In the genomic region with DNA sequence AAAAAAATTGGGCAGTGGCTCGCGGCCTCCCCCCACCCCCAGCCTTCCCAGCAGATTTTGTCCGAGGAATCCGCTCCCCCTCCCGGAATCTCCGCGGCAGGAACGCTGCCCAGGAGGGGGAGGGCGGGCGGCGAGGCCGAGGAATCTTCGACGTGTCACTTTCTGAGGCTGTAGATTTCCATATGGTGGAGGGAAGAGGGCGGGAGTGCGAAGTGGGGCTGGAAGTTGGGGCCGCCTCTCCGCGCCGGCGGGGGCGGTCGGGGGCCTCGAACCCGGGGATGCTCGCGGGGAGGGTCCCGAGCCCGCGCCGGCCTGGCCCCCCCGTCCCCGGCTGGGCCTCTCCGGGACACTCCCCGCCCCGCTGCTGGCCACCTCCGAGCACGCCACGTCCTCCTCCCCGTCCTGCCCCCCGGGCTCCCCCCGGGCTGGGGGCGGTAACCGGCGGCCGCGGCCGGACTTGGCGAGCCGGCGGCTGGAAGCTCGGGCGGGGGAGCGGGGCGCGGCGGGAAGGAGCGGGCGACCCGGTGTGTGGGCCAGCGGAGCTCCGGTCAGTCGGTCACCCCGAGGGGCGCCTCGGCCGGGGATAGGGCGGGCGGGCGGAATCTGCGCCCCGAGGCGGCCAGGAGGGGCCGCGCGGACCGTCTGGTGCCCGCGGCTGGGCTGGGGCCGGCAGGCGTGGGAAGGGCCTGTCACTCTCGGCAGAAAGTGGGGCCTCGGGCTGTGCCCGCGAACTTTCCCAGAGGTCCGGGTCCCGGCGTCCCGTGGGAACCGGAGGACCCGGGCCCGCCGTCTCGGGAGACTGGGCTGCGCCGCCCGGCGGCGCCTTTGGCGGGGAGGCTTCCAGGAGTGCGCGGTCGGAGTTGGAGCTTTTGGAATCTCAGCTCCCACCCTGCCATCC, we compare ENCODE assay signal across 8 cellular contexts. TPM values are rescaled to one million over a fixed set of nuclear protein-coding genes. Genes with fewer than 3 reads are reported as not detected.
A peak's percentile ranks its signal among the peaks of the same experiment; 100 is the strongest.
DNase-seq lines count a peak whose midpoint lies in the region; ATAC-seq and TF ChIP-seq lines count a peak whose summit lies in the region.

No MANE protein-coding gene starts in this region.

- POLR2A ChIA-PET in RWPE1 (lab: Yijun Ruan, JAX; ENCODE audit: low non-redundant PET), result interaction anchor here (0.6 kb wide), 1 partner anchor 62 kb away, joined by 3 read pairs; no protein-coding TSS in a partner anchor

- ATAC-seq in GM19324 (IDR thresholded peaks at IDR 0.05; ENCODE audit: low FRiP score, unreplicated experiment), result peak; percentile 31
- no peak for ATAC-seq in HG03378 (IDR thresholded peaks at IDR 0.05; ENCODE audit: unreplicated experiment)

- H3K27ac ChIP-seq in RWPE1 (peak overlapping the region; percentile 97), cardiac muscle cell (peak overlapping the region; percentile 95), ovary (peak overlapping the region; percentile 97)

- H3K4me1 ChIP-seq in cardiac muscle cell (ENCODE audit: low read depth) (peaks cover 45% of the 10 kb centered on the region), ovary (ENCODE audit: insufficient read depth) (peaks cover 9% of the 10 kb centered on the region)

- TF ChIP-seq POLR2A in ovary (IDR thresholded peaks at IDR 0.05), result peak; percentile 65

- TF ChIP-seq EP300 in ovary (IDR thresholded peaks at IDR 0.05), result no peak

- 0 to 1% (median 1%) methylated on average over 42 to 103 of the region's 103 CpGs for WGBS in ovary, 3 donors

- peak overlapping the region; percentile 88 for H3K4me3 ChIP-seq in cardiac muscle cell
- H3K4me3 ChIP-seq in ovary, result peak overlapping the region; percentile 91

- H3K9me3 ChIP-seq in cardiac muscle cell (ENCODE audit: low read depth), result no peaks in the 10 kb centered on the region
- H3K9me3 ChIP-seq in ovary, result no peaks in the 10 kb centered on the region

- TF ChIP-seq CTCF in RWPE1 (conservative IDR thresholded peaks at IDR 0.05; ENCODE audit: low read depth) (0 out of 2 replicates have a peak, but pooled peaks have one; percentile 8), cardiac muscle cell (IDR thresholded peaks at IDR 0.05; ENCODE audit: low read depth, low read length) (peak; percentile 38), ovary (IDR thresholded peaks at IDR 0.05) (no peak)

- H3K27me3 ChIP-seq in cardiac muscle cell (no peaks in the 10 kb centered on the region), ovary (no peaks in the 10 kb centered on the region)

- intact Hi-C loops in ovary (cut with DNase I), result loop anchor here in 3 of 4 donors (5.0 to 10.0 kb wide), 6 partner anchors 84 to 292 kb away; no protein-coding TSS in a partner anchor

- peak in 12 of 14 donors; percentile 12 to 82 (median 59) for DNase-seq in C1 segment of cervical spinal cord (lab: John Stamatoyannopoulos, UW)
- peak; percentile 78 for DNase-seq in HT-29 (ENCODE audit: low spot score)
- DNase-seq in RWPE1 (ENCODE audit: low spot score), result peak; percentile 76
- peak; percentile 80 for DNase-seq in amniotic epithelial cell (ENCODE audit: low read depth)
- DNase-seq in cardiac muscle cell (ENCODE audit: low read depth in 1 of 2, low spot score in 1 of 2), result peak; percentile 77 to 95
- DNase-seq in ovary, result peak; percentile 82 to 89 (median 88)

- no peaks in the 10 kb centered on the region for H3K36me3 ChIP-seq in cardiac muscle cell
- no peaks in the 10 kb centered on the region for H3K36me3 ChIP-seq in ovary

- CTCF ChIA-PET in RWPE1 (lab: Yijun Ruan, JAX), result interaction anchor here (0.6 to 0.7 kb wide), 3 partner anchors 11 to 276 kb away, joined by 3 read pairs; no protein-coding TSS in a partner anchor

RNA-seq across cellular contexts. Expression of a gene that starts 0.9 kb away (rescaled TPM):
- total RNA-seq in HT-29 (2014; rRNA removed; shearing (Covaris generic)), result 46.7 and 47.9 TPM in 2 replicates
- total RNA-seq in cardiac muscle cell (56.8 and 62.3 TPM in 2 replicates), ovary (100 to 1,000 TPM in 5 of 7 donors, 10 to 100 TPM in 2; 93.2 to 198 (median 110) TPM)
- polyA plus RNA-seq in cardiac muscle cell (52.2 and 55.2 TPM in 2 replicates), ovary (10 to 100 TPM; 22.1 to 75.2 TPM)

Comparison
In these comparisons a context has a peak if more than half of its experiments do, and no peak if none do; other contexts are left out.
1. CTCF ChIP-seq: peak in RWPE1 (single experiment) and cardiac muscle cell (single experiment); none in ovary (0 of 3).
2. Peak in every context shown above with its lines, with median percentiles within 50 percentile points of each other: DNase-seq and H3K27ac ChIP-seq.